Comparison of ENCODE assay signal across 20 cellular contexts in the genomic region with DNA sequence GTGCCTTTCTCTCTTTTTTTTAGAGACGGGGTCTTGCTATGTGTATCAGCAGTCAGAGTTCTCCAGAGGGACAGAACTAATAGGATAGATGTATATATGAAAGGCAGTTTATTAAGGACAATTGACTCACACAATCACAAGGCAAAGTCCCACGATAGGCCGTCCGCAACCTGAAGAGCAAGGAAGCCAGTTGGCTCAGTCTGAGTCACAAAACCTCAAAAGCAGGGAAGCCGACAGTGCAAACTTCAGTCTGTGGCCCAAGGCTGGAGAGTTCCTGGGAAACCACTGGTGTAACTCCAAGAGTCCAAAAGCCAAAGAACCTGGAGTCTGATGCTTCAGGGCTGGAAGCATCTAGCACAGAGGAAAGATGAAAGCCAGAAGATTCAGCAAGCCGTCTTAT. TPM values are rescaled to one million over a fixed set of nuclear protein-coding genes. Genes with fewer than 3 reads are reported as not detected.
DNase-seq lines count a peak whose midpoint lies in the region; ATAC-seq lines count a peak whose summit lies in the region.
"Had no signal": no experiment of that assay in that cellular context is flagged by ENCODE, and none has a peak within 500 bp of the region (broad histone marks: within the 10 kb centered on the region; RNA-seq: fewer than 3 reads in every experiment).

No MANE protein-coding gene starts in this region.

- no peaks in the 10 kb centered on the region for H3K36me3 ChIP-seq in SJSA1
- H3K36me3 ChIP-seq: cardiac muscle cell, sigmoid colon had no signal

- no peak overlapping the region for H3K27ac ChIP-seq in SJSA1
- H3K27ac ChIP-seq: cardiac muscle cell, KMS-11, sigmoid colon had no signal

- no peaks in the 10 kb centered on the region for H3K9me3 ChIP-seq in SJSA1 (replicated peaks)
- H3K9me3 ChIP-seq: sigmoid colon had no signal

- ATAC-seq in HG02973 (IDR thresholded peaks at IDR 0.05; ENCODE audit: unreplicated experiment), result no peak

- DNase-seq in H4 (ENCODE audit: low spot score), result peak; percentile 54
- DNase-seq in SJSA1 (ENCODE audit: low read depth in 1 of 2, low spot score in 2 of 2), result peak; percentile 61 to 72
- DNase-seq in fibroblast of peridontal ligament (ENCODE audit: extremely low read depth), result peak; percentile 69
- peak; percentile 74 for DNase-seq in renal cortical epithelial cell (ENCODE audit: low read depth)
- no peak for DNase-seq in hypothalamus (lab: John Stamatoyannopoulos, UW)
- no peak for DNase-seq in Ammon's horn (ENCODE audit: low spot score)
- DNase-seq in SKM-1 (lab: John Stamatoyannopoulos, UW; ENCODE audit: unreplicated experiment), result no peak
- DNase-seq: activated CD4-positive, alpha-beta memory T cell treated with anti-CD3 and anti-CD28 coated beads for 36 hours; CD4-positive, alpha-beta memory T cell; GDM1; hippocampal formation; NCI-H187; NCI-H69; Right ventricle myocardium superior; sigmoid colon; stimulated activated naive CD4-positive, alpha-beta T cell treated with Interleukin-2 at 50 U/mL for 16 hours had no signal

- H3K4me3 ChIP-seq in SJSA1, result no peak overlapping the region
- H3K4me3 ChIP-seq: cardiac muscle cell, lung, sigmoid colon had no signal

- no peaks in the 10 kb centered on the region for H3K27me3 ChIP-seq in SJSA1 (replicated peaks)
- H3K27me3 ChIP-seq: cardiac muscle cell, sigmoid colon had no signal

- H3K4me1 ChIP-seq in SJSA1 (replicated peaks), result peaks cover 13% of the 10 kb centered on the region
- H3K4me1 ChIP-seq: sigmoid colon had no signal

RNA-seq across cellular contexts. Expression of a gene that starts 16.3 kb away (rescaled TPM):
- 313 and 407 TPM in 2 replicates for total RNA-seq in H4 (2014; rRNA removed; shearing (Covaris generic))
- total RNA-seq in SJSA1 (2014; rRNA removed; shearing (Covaris generic)), result 310 and 399 TPM in 2 replicates
- total RNA-seq in renal cortical epithelial cell, result 187 and 266 TPM in 2 replicates

RNA-seq across cellular contexts. Expression of a gene that starts 47.1 kb away (rescaled TPM):
- total RNA-seq in H4 (2014; rRNA removed; shearing (Covaris generic)), result 13.6 and 14.3 TPM in 2 replicates
- total RNA-seq in SJSA1 (2014; rRNA removed; shearing (Covaris generic)), result 38.5 and 43.9 TPM in 2 replicates
- 27.2 and 34.9 TPM in 2 replicates for total RNA-seq in renal cortical epithelial cell

Comparison
In these comparisons a context has a peak if more than half of its experiments do, and no peak if none do; other contexts are left out.
1. DNase-seq: peak in H4 (single experiment), SJSA1 (2 of 2), fibroblast of peridontal ligament (single experiment) and renal cortical epithelial cell (single experiment); none in hypothalamus (0 of 51), Ammon's horn (single experiment) and SKM-1 (single experiment).